Comparison of ENCODE assay signal across 1 cellular context in genomic region chr17:19322861-19323260, GRCh38.
TF ChIP-seq lines count a peak whose summit lies in the region.

No MANE protein-coding gene starts in this region.

TF ChIP-seq in GM12878, 131 proteins besides CTCF, POLR2A, EP300 and RAD21:
- TF ChIP-seq FOXK2 (IDR thresholded peaks at IDR 0.05) = no peak
- TF ChIP-seq, protein P1, sequence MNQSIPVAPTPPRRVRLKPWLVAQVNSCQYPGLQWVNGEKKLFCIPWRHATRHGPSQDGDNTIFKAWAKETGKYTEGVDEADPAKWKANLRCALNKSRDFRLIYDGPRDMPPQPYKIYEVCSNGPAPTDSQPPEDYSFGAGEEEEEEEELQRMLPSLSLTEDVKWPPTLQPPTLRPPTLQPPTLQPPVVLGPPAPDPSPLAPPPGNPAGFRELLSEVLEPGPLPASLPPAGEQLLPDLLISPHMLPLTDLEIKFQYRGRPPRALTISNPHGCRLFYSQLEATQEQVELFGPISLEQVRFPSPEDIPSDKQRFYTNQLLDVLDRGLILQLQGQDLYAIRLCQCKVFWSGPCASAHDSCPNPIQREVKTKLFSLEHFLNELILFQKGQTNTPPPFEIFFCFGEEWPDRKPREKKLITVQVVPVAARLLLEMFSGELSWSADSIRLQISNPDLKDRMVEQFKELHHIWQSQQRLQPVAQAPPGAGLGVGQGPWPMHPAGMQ (IDR thresholded peaks at IDR 0.05; ENCODE audit: borderline replicate concordance) = no peak
- no peak for TF ChIP-seq CREB1 (IDR thresholded peaks at IDR 0.05; ENCODE audit: low read depth)
- TF ChIP-seq KLF5 (IDR thresholded peaks at IDR 0.05; ENCODE audit: partially characterized antibody) = no peak
- no peak for TF ChIP-seq POLR2AphosphoS5 (IDR thresholded peaks at IDR 0.05; ENCODE audit: low read length)
- no peak for TF ChIP-seq ESRRA (IDR thresholded peaks at IDR 0.05; ENCODE audit: low read length)
- TF ChIP-seq JUNB (IDR thresholded peaks at IDR 0.05) = no peak
- TF ChIP-seq POLR2AphosphoS2 (IDR thresholded peaks at IDR 0.05; ENCODE audit: low read depth, low read length) = no peak
- TF ChIP-seq, protein P2, sequence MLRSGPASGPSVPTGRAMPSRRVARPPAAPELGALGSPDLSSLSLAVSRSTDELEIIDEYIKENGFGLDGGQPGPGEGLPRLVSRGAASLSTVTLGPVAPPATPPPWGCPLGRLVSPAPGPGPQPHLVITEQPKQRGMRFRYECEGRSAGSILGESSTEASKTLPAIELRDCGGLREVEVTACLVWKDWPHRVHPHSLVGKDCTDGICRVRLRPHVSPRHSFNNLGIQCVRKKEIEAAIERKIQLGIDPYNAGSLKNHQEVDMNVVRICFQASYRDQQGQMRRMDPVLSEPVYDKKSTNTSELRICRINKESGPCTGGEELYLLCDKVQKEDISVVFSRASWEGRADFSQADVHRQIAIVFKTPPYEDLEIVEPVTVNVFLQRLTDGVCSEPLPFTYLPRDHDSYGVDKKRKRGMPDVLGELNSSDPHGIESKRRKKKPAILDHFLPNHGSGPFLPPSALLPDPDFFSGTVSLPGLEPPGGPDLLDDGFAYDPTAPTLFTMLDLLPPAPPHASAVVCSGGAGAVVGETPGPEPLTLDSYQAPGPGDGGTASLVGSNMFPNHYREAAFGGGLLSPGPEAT (IDR thresholded peaks at IDR 0.05; ENCODE audit: low read depth) = no peak
- TF ChIP-seq HDGF (IDR thresholded peaks at IDR 0.05) = no peak
- no peak for TF ChIP-seq YY1 (IDR thresholded peaks at IDR 0.05; ENCODE audit: low read depth, low read length)
- TF ChIP-seq GABPA (IDR thresholded peaks at IDR 0.05; ENCODE audit: low read depth) = no peak
- TF ChIP-seq NRF1 (conservative IDR thresholded peaks at IDR 0.05; ENCODE audit: low read depth, low read length) = no peak
- no peak for TF ChIP-seq WRNIP1 (IDR thresholded peaks at IDR 0.05; ENCODE audit: borderline replicate concordance, low read depth, low read length)
- TF ChIP-seq SKIL (IDR thresholded peaks at IDR 0.05; ENCODE audit: low read depth, poor library complexity, severe bottlenecking) = no peak
- no peak for TF ChIP-seq FOXM1 (IDR thresholded peaks at IDR 0.05; ENCODE audit: low read depth, low read length)
- no peak for TF ChIP-seq NR2F1 (conservative IDR thresholded peaks at IDR 0.05)
- no peak for TF ChIP-seq BHLHE40 (IDR thresholded peaks at IDR 0.05; ENCODE audit: borderline replicate concordance in 1 of 2, low read depth in 2 of 2, low read length in 1 of 2)
- no peak for TF ChIP-seq CHD2 (IDR thresholded peaks at IDR 0.05; ENCODE audit: borderline replicate concordance, low read depth, low read length)
- TF ChIP-seq, protein P3, sequence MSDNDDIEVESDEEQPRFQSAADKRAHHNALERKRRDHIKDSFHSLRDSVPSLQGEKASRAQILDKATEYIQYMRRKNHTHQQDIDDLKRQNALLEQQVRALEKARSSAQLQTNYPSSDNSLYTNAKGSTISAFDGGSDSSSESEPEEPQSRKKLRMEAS (IDR thresholded peaks at IDR 0.05; ENCODE audit: low read depth, low read length) = no peak
